ENCODE assay signal across 26 cellular contexts in the genomic region with DNA sequence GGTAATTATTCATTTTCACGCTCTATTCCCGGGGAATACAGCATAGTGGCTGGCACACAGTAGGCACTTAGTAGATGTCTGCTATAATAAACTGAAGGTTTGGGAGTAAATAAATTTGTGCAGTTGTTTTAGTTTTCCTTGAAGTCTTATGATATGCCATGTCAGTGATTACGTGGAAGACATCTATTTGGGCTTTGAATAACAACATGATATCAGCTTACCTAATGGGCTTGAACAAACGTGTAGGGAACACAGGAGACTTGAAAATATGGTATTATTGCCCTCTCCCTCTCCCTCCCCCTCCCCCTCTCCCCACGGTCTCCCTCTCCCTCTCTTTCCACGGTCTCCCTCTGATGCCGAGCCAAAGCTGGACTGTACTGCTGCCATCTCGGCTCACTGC.
"Had no signal": no experiment of that assay in that cellular context is flagged by ENCODE, and none has a peak within 500 bp of the region (broad histone marks: within the 10 kb centered on the region; RNA-seq: fewer than 3 reads in every experiment).

No MANE protein-coding gene starts in this region.

- H2AFZ ChIP-seq: neural progenitor cell had no signal

- H3K4me2 ChIP-seq: neural progenitor cell, smooth muscle cell had no signal

- H3K4me3 ChIP-seq: neural progenitor cell, pancreas, prostate gland, right atrium auricular region, skin epidermis, smooth muscle cell, spleen, stomach, thoracic aorta, thyroid gland, tibial nerve, upper lobe of left lung, uterus had no signal

- FAIRE-seq: pancreas had no signal

- H3K27me3 ChIP-seq: neural progenitor cell, pancreas, right atrium auricular region, spleen, stomach, thyroid gland, tibial nerve, upper lobe of left lung, uterus had no signal

- DNase-seq: naive thymus-derived CD4-positive, alpha-beta T cell; natural killer cell; occipital lobe; pancreas; retina; spleen; stimulated activated CD4-positive, alpha-beta T cell treated with anti-CD3 and anti-CD28 coated beads, Interleukin-12 subunit alpha, Interleukin-12 subunit beta, amount 100 ng/mL, for 4 hours; stimulated activated CD4-positive, alpha-beta T cell treated with anti-CD3 and anti-CD28 coated beads, Interleukin-1b, Interleukin-23, amount 100 ng/mL, for 48 hours; stimulated activated CD4-positive, alpha-beta T cell treated with anti-CD3 and anti-CD28 coated beads, Interleukin-4, amount 100 ng/mL, for 1 hour; stimulated activated CD4-positive, alpha-beta T cell treated with anti-CD3 and anti-CD28 coated beads, Interleukin-4, amount 100 ng/mL, for 4 hours; stimulated activated CD8-positive, alpha-beta memory T cell treated with anti-CD3 and anti-CD28 coated beads, Interleukin-4, amount 100 ng/mL, for 48 hours; stimulated activated naive CD4-positive, alpha-beta T cell treated with Interleukin-2 at 50 U/mL for 16 hours; stomach; thyroid gland; trophoblast cell; uterus had no signal

- H3K9ac ChIP-seq: neural progenitor cell had no signal

- H3K9me3 ChIP-seq: pancreas, prostate gland, right atrium auricular region, thoracic aorta, thyroid gland, tibial nerve, upper lobe of left lung, uterus had no signal

- H3K27ac ChIP-seq: neural progenitor cell, pancreas, prostate gland, right atrium auricular region, skin epidermis, spleen, stomach, thoracic aorta, thyroid gland, tibial nerve, upper lobe of left lung, uterus had no signal

- H3K36me3 ChIP-seq: neural progenitor cell, pancreas, prostate gland, right atrium auricular region, stomach, thoracic aorta, thyroid gland, upper lobe of left lung, uterus had no signal

- H3K4me1 ChIP-seq: neural progenitor cell, pancreas, prostate gland, right atrium auricular region, spleen, stomach, thyroid gland, tibial nerve, upper lobe of left lung, uterus had no signal

- ATAC-seq: naive thymus-derived CD4-positive, alpha-beta T cell; natural killer cell; pancreas; sciatic nerve; stimulated activated memory B cell treated with anti-CD40 and anti-IgM and Interleukin-4, amounts not matched to agents 10 μg/mL and 1 μg/mL and 100 μg/mL, for 72 hours had no signal
